16 cellular contexts compared by ENCODE assay signal in the genomic region with DNA sequence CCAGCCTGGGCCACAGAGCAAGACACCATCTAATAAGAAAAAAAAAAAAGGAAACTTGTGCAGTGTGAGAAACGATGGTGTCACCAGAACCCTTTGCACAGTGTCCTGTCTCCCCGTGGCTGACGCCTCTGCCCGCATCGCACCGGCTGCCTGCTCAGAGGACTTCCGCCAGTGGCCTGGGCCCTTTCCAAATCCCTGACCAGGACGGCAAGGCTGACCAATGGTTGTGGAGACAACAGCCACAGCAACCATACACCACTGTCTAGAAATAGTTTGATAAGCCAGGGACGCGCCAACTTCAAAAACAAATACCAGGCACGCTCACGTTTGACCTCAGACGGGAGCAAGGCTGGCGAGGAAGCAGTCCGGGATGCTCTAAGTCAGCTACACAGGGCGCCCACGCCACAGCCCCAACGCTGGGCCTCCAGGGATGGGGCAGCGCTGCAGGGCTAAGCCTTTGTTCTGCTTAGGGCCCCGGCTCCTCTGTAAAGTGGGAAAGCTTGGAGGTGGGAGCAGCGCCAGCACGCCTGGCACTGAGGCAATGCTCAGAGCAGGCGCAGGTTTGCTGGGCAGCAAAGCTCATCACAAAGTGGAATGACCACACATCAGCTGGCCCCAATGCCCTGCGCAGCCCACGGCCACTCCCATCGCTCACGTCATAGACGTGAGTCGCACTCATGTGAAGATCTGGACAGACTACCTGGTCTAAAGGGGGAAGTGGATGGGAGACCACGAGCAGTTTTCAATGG. TPM values are rescaled to one million over a fixed set of nuclear protein-coding genes. Genes with fewer than 3 reads are reported as not detected.
DNase-seq lines count a peak whose midpoint lies in the region; TF ChIP-seq lines count a peak whose summit lies in the region.
"Had no signal": no experiment of that assay in that cellular context is flagged by ENCODE, and none has a peak within 500 bp of the region (broad histone marks: within the 10 kb centered on the region; RNA-seq: fewer than 3 reads in every experiment).

No MANE protein-coding gene starts in this region.

- H3K23ac ChIP-seq in H9 (ENCODE audit: insufficient read length, low read depth, low read length) = no peak overlapping the region

- H3K27me3 Mint-ChIP-seq in Caco-2 (ENCODE audit: insufficient read depth, unreplicated experiment) = no peaks in the 10 kb centered on the region
- H3K27me3 Mint-ChIP-seq in H9 (ENCODE audit: low read depth) = no peaks in the 10 kb centered on the region; the same call in 1 of the 2 replicates
- H3K27me3 Mint-ChIP-seq: effector memory CD8-positive, alpha-beta T cell had no signal

- H3K56ac ChIP-seq in H9 (ENCODE audit: insufficient read length, low read depth, low read length) = no peak overlapping the region

- H3K79me1 ChIP-seq in H9 (ENCODE audit: insufficient read depth, low read depth, low read length, poor library complexity, severe bottlenecking) = no peaks in the 10 kb centered on the region

- H3K9me3 ChIP-seq in Caco-2 = no peaks in the 10 kb centered on the region
- H3K9me3 ChIP-seq in H9 (ENCODE audit: control insufficient read depth, low read depth, low read length) = no peaks in the 10 kb centered on the region
- no peaks in the 10 kb centered on the region for H3K9me3 ChIP-seq in esophagus muscularis mucosa
- H3K9me3 ChIP-seq in HAP-1 = no peaks in the 10 kb centered on the region

- POLR2A ChIA-PET in Caco-2 (lab: Charles Lee) = no interaction called here

- no peak overlapping the region for H3K9ac ChIP-seq in H9 (ENCODE audit: extremely low read depth, insufficient read length, low read length)

- in situ Hi-C loops in HAP-1 (cut with MboI; ENCODE audit: low sequenced_read_pairs) = no loop called here

- H3K79me2 ChIP-seq in H9 (ENCODE audit: insufficient read depth, low read length) = no peaks in the 10 kb centered on the region

- H3K36me3 Mint-ChIP-seq in Caco-2 (ENCODE audit: insufficient read depth, unreplicated experiment) = peaks cover 100% of the 10 kb centered on the region
- peaks cover 52 to 93% (median 75%) of the 10 kb centered on the region in 3 experiments for H3K36me3 Mint-ChIP-seq in H9 (ENCODE audit: insufficient read depth in 1 of 3, low read depth in 3 of 3)

- intact Hi-C loops in Caco-2 (cut with micrococcal nuclease; ENCODE audit: unreplicated experiment) (no loop called here), esophagus muscularis mucosa (cut with DNase I) (no loop called here)

- H4K20me1 ChIP-seq in H9 (ENCODE audit: control insufficient read depth, insufficient read depth, insufficient read length) = no peaks in the 10 kb centered on the region

- H2BK20ac ChIP-seq in H9 (ENCODE audit: low read depth, low read length, poor library complexity, severe bottlenecking) = no peak overlapping the region

- no peak overlapping the region for H2BK12ac ChIP-seq in H9 (ENCODE audit: insufficient read length, low read depth, low read length)

- H3K36me3 ChIP-seq in Caco-2 (ENCODE audit: control insufficient read depth, insufficient read depth, low read length) (peaks cover 5% of the 10 kb centered on the region), esophagus muscularis mucosa (peaks cover 70 to 98% (median 96%) of the 10 kb centered on the region in 4 donors), HAP-1 (replicated peaks) (peaks cover 90% of the 10 kb centered on the region)

- no peaks in the 10 kb centered on the region for H3K27me3 ChIP-seq in Caco-2 (replicated peaks; ENCODE audit: control insufficient read depth, insufficient read depth, low read length)
- no peaks in the 10 kb centered on the region for H3K27me3 ChIP-seq in H9 (ENCODE audit: insufficient read depth, low read length)
- no peaks in the 10 kb centered on the region for H3K27me3 ChIP-seq in esophagus muscularis mucosa
- no peaks in the 10 kb centered on the region for H3K27me3 ChIP-seq in HAP-1 (ENCODE audit: low read depth)
- H3K27me3 ChIP-seq: cardiac muscle cell had no signal

- H3K23me2 ChIP-seq in H9 (ENCODE audit: insufficient read length, low read depth, low read length, poor library complexity, severe bottlenecking) = no peaks in the 10 kb centered on the region

- CTCF ChIA-PET in Caco-2 (lab: Charles Lee) = no interaction called here

- no peak overlapping the region for H3K4ac ChIP-seq in H9 (ENCODE audit: low read depth, low read length)

- no peak overlapping the region for H2AK5ac ChIP-seq in H9 (ENCODE audit: insufficient read length, low read length)

- H3K27ac ChIP-seq in H9 (ENCODE audit: insufficient read length, low read depth, low read length) (no peak overlapping the region), esophagus muscularis mucosa (replicated peaks in 1 of 4) (no peak overlapping the region)
- H3K27ac ChIP-seq: C4-2B had no signal

- no peak for DNase-seq in Caco-2
- no peak for DNase-seq in H9
- peak; percentile 61 for DNase-seq in astrocyte of the hippocampus (ENCODE audit: low read depth, low spot score)
- DNase-seq in islet precursor cell = peak; percentile 55
- DNase-seq in Kasumi-1 (lab: John Stamatoyannopoulos, UW) = no peak
- no peak for DNase-seq in esophagus muscularis mucosa (ENCODE audit: extremely low spot score)
- no peak for DNase-seq in HAP-1 (ENCODE audit: low spot score in 2 of 2)
- DNase-seq: activated gamma-delta T cell treated with Interleukin-2 at 50 U/mL for 16 hours; effector memory CD8-positive, alpha-beta T cell; foreskin fibroblast; NCI-H2029; NCI-H526 treated with DMSO at 0.1 percent for 48 hours; OCI-M1; stimulated activated naive CD4-positive, alpha-beta T cell had no signal

- no peak for TF ChIP-seq CTCF in Caco-2 (IDR thresholded peaks at IDR 0.05; ENCODE audit: insufficient read depth in 1 of 2, low read depth in 1 of 2, low read length in 1 of 2, severe bottlenecking in 1 of 2, unreplicated experiment in 1 of 2)
- TF ChIP-seq CTCF in H9 (conservative IDR thresholded peaks at IDR 0.05) = no peak
- no peak for TF ChIP-seq CTCF in esophagus muscularis mucosa (IDR thresholded peaks at IDR 0.05)

- H3K4me3 Mint-ChIP-seq in Caco-2 (ENCODE audit: unreplicated experiment) (no peak overlapping the region), H9 (no peak overlapping the region)
- H3K4me3 Mint-ChIP-seq: effector memory CD8-positive, alpha-beta T cell had no signal

- no peak overlapping the region for H2AFZ ChIP-seq in H9 (ENCODE audit: low read length)

- H4K5ac ChIP-seq in H9 (ENCODE audit: insufficient read length, low read depth, low read length) = no peak overlapping the region

- H3K14ac ChIP-seq in H9 (ENCODE audit: insufficient read depth, low read length) = no peak overlapping the region

- no peak overlapping the region for H2BK120ac ChIP-seq in H9 (ENCODE audit: low read depth, low read length, poor library complexity, severe bottlenecking)

- WGBS in H9 (ENCODE audit: extremely low coverage, insufficient read length, low lambda C conversion rate) = no CpG with 5 or more reads among the region's 30 CpGs
- WGBS in esophagus muscularis mucosa = 90% methylated on average over 18 of the region's 30 CpGs

- H3T11ph ChIP-seq in H9 (ENCODE audit: low read length) = no peak overlapping the region

- TF ChIP-seq EP300 in esophagus muscularis mucosa (IDR thresholded peaks at IDR 0.05) = no peak

- no peak overlapping the region for H4K91ac ChIP-seq in H9 (ENCODE audit: insufficient read length, low read depth, low read length)

- H3K4me3 ChIP-seq in Caco-2 (ENCODE audit: low read depth, low read length) (no peak overlapping the region), esophagus muscularis mucosa (no peak overlapping the region), HAP-1 (no peak overlapping the region)
- H3K4me3 ChIP-seq: cardiac muscle cell had no signal

- no peak for TF ChIP-seq POLR2A in esophagus muscularis mucosa (IDR thresholded peaks at IDR 0.05; ENCODE audit: low read depth)

- BruUV-seq in Caco-2 (replicated peaks; lab: Mats Ljungman, UMichigan) = no TSS peak

- no peak overlapping the region for H3K18ac ChIP-seq in H9 (ENCODE audit: insufficient read length, low read depth, low read length)

- no peak overlapping the region for H2BK15ac ChIP-seq in H9 (ENCODE audit: low read depth, low read length)

- no peaks in the 10 kb centered on the region for H3K4me1 ChIP-seq in Caco-2
- no peaks in the 10 kb centered on the region for H3K4me1 ChIP-seq in H9 (ENCODE audit: insufficient read depth, low read length)
- H3K4me1 ChIP-seq in esophagus muscularis mucosa = no peaks in the 10 kb centered on the region
- no peaks in the 10 kb centered on the region for H3K4me1 ChIP-seq in HAP-1

- H2BK5ac ChIP-seq in H9 (ENCODE audit: insufficient read length, low read length) = no peak overlapping the region

- no peak overlapping the region for H4K8ac ChIP-seq in H9 (replicated peaks; ENCODE audit: insufficient read length, low read depth, low read length)

- H3K9me3 Mint-ChIP-seq in Caco-2 (ENCODE audit: unreplicated experiment) (no peaks in the 10 kb centered on the region), H9 (no peaks in the 10 kb centered on the region)
- H3K9me3 Mint-ChIP-seq: effector memory CD8-positive, alpha-beta T cell had no signal

- H3K4me2 ChIP-seq in H9 (ENCODE audit: insufficient read depth, insufficient read length, low read length) = no peak overlapping the region

- H3K4me1 Mint-ChIP-seq in Caco-2 (ENCODE audit: low read depth, unreplicated experiment) (no peaks in the 10 kb centered on the region), H9 (no peaks in the 10 kb centered on the region)

- H3K27ac Mint-ChIP-seq in Caco-2 (ENCODE audit: unreplicated experiment) = peak overlapping the region; percentile 50
- H3K27ac Mint-ChIP-seq in H9 = peak overlapping the region in 2 of 3 experiments; percentile 52; a peak in 3 of 7 replicates
- H3K27ac Mint-ChIP-seq: effector memory CD8-positive, alpha-beta T cell had no signal

RNA-seq across cellular contexts. Expression of a gene that starts 12.5 kb away (rescaled TPM):
- total RNA-seq in Caco-2 (2022) (78.1 and 87.8 TPM in 2 replicates), H9 (2021) (112 and 118 TPM in 2 replicates), esophagus muscularis mucosa (10 to 100 TPM; 19.9 to 37.0 (median 26.9) TPM)

RNA-seq across cellular contexts. Expression of a gene that starts 35.8 kb away (rescaled TPM):
- total RNA-seq in Caco-2 (2022) = 29.8 and 39.9 TPM in 2 replicates
- 17.7 and 17.8 TPM in 2 replicates for total RNA-seq in H9 (2021)
- 10 to 100 TPM; 39.7 to 68.4 (median 55.8) TPM for total RNA-seq in esophagus muscularis mucosa

RNA-seq across cellular contexts. Expression of a gene that starts 36.0 kb away (rescaled TPM):
- total RNA-seq in Caco-2 (2022) = 167 and 170 TPM in 2 replicates
- 131 and 147 TPM in 2 replicates for total RNA-seq in H9 (2021)
- total RNA-seq in esophagus muscularis mucosa = 10 to 100 TPM; 17.2 to 32.4 (median 24.8) TPM

RNA-seq across cellular contexts. Expression of a gene that starts 38.4 kb away (rescaled TPM):
- total RNA-seq in Caco-2 (2022) (80.8 and 86.6 TPM in 2 replicates), H9 (2021) (73.9 and 80.3 TPM in 2 replicates), esophagus muscularis mucosa (10 to 100 TPM; 40.2 to 47.2 (median 45.4) TPM)

Comparison
In these comparisons a context has a peak if more than half of its experiments do, and no peak if none do; other contexts are left out.
1. DNase-seq: peak in astrocyte of the hippocampus (single experiment) and islet precursor cell (single experiment); none in Caco-2 (0 of 2), H9 (single experiment), Kasumi-1 (0 of 2), esophagus muscularis mucosa (single experiment) and HAP-1 (0 of 2).